ENCODE assay signal across 17 cellular contexts in genomic region chr4:163590103-163590502, GRCh38.
DNase-seq lines count a peak whose midpoint lies in the region; ATAC-seq lines count a peak whose summit lies in the region.
"Had no signal": no experiment of that assay in that cellular context is flagged by ENCODE, and none has a peak within 500 bp of the region (broad histone marks: within the 10 kb centered on the region; RNA-seq: fewer than 3 reads in every experiment).

No MANE protein-coding gene starts in this region.

- H2AFZ ChIP-seq in Karpas-422 (ENCODE audit: low read length), result peak overlapping the region; percentile 29

- no peaks in the 10 kb centered on the region for H3K27me3 ChIP-seq in Karpas-422 (ENCODE audit: low read length)
- H3K27me3 ChIP-seq: esophagus squamous epithelium, right atrium auricular region had no signal

- H3K36me3 ChIP-seq in Karpas-422 (ENCODE audit: insufficient read depth, low read length), result no peaks in the 10 kb centered on the region
- H3K36me3 ChIP-seq: esophagus squamous epithelium, left ventricle myocardium inferior, right atrium auricular region had no signal

- H3K9me2 ChIP-seq in Karpas-422 (replicated peaks; ENCODE audit: insufficient read depth, low read length), result no peaks in the 10 kb centered on the region

- no peaks in the 10 kb centered on the region for H4K20me1 ChIP-seq in Karpas-422 (ENCODE audit: insufficient read depth, low read depth, low read length)

- peak overlapping the region; percentile 3 for H3K4me2 ChIP-seq in Karpas-422 (ENCODE audit: low read depth, low read length, poor library complexity, severe bottlenecking)

- peak; percentile 25 for ATAC-seq in GM18519 (IDR thresholded peaks at IDR 0.05; ENCODE audit: low FRiP score, unreplicated experiment)
- ATAC-seq in GM21423 (IDR thresholded peaks at IDR 0.05; ENCODE audit: unreplicated experiment), result peak; percentile 33
- ATAC-seq in HG02981 (IDR thresholded peaks at IDR 0.05; ENCODE audit: unreplicated experiment), result peak; percentile 40

- H3K4me1 ChIP-seq in Karpas-422 (ENCODE audit: low read length), result peaks cover 74% of the 10 kb centered on the region
- H3K4me1 ChIP-seq: esophagus squamous epithelium, left ventricle myocardium inferior, right atrium auricular region had no signal

- peaks cover 9% of the 10 kb centered on the region; the same call in 1 of the 2 replicates for H3K79me2 ChIP-seq in Karpas-422 (ENCODE audit: low read length)

- DNase-seq in Karpas-422 (no peak), UCSD-AML1 (lab: John Stamatoyannopoulos, UW; ENCODE audit: unreplicated experiment) (no peak), NCI-H1092 (lab: John Stamatoyannopoulos, UW) (no peak), kidney glomerular epithelial cell (lab: John Stamatoyannopoulos, UW) (no peak), substantia nigra (lab: John Stamatoyannopoulos, UW) (no peak)
- DNase-seq: esophagus squamous epithelium; hypothalamus; left ventricle myocardium inferior; natural killer cell; NCI-H2107; stimulated activated CD4-positive, alpha-beta T cell treated with anti-CD3 and anti-CD28 coated beads, Interleukin-4, amount 100 ng/mL, for 24 hours had no signal

- no peak overlapping the region for H3K4me3 ChIP-seq in Karpas-422 (ENCODE audit: low read length)
- H3K4me3 ChIP-seq: coronary artery, esophagus squamous epithelium, left ventricle myocardium inferior, right atrium auricular region had no signal

- H3K9ac ChIP-seq in Karpas-422 (ENCODE audit: low read length), result peak overlapping the region; percentile 2; the same call in 1 of the 2 replicates

- peaks cover 4% of the 10 kb centered on the region; the same call in 1 of the 2 replicates for H3K9me3 ChIP-seq in Karpas-422 (ENCODE audit: low read length)
- H3K9me3 ChIP-seq: esophagus squamous epithelium, left ventricle myocardium inferior had no signal

- H3K27ac ChIP-seq in Karpas-422 (ENCODE audit: low read length), result peak overlapping the region; percentile 91
- no peak overlapping the region for H3K27ac ChIP-seq in substantia nigra (ENCODE audit: low read depth, low read length, poor library complexity, severe bottlenecking)
- H3K27ac ChIP-seq: esophagus squamous epithelium, HL-60, left ventricle myocardium inferior, right atrium auricular region had no signal
